8 cellular contexts compared by ENCODE assay signal in the genomic region with DNA sequence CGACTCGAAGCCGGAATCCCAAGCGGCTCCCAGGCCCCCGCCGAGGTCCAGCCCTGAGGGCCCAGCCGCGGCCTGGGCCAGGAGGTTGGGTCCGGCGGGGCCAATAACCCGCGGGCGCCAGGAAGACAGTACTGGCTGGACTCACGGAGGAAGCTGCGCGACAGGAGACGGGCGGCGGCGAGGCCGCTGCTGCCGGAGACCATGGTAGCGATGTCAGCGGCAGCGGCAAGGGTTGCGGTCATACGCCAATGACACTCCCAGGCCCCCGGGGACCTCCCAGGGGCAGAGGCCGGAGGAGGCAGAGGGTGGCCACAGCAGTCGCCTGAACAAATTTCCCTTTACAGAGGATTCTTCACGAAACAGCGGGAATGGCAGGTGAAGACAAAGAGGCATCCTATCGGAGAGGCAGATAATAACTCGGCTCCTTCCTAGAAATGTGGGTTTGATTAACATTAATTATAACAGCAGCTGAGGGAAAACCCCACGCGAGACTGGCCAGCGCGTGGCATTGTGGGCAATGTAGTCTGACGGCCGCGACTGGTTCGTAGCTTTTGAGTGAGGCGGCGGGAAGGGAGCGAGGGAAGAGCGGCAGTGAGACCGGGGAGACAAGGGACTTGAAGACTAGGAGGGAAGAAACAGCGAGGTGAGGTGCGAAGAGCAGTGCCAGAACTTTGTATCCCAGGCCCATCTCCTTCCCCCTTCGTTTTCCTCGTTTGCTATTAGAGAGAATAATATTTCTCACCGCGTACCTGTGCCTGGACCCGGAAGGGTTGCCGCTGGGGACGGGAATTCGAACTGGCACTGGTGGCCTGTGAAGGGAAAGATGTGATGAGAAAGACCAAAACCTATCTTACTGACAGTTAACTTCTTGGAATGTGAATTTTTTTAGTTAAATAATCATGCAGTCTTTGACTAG. TPM values are rescaled to one million over a fixed set of nuclear protein-coding genes. Genes with fewer than 3 reads are reported as not detected.
A peak's percentile ranks its signal among the peaks of the same experiment; 100 is the strongest.
DNase-seq lines count a peak whose midpoint lies in the region; ATAC-seq and TF ChIP-seq lines count a peak whose summit lies in the region.

A gene (minus strand): TSS at position 253 of the 916 bp plus-strand sequence. CDS start 11 bp downstream, at position 242.

- TF ChIP-seq CTCF in BE2C (IDR thresholded peaks at IDR 0.05; ENCODE audit: low read depth, low read length) (no peak), colonic mucosa (IDR thresholded peaks at IDR 0.05) (no peak)

- H3K4me1 ChIP-seq in BE2C (no peaks in the 10 kb centered on the region), colonic mucosa (peaks cover 5% of the 10 kb centered on the region)

- H3K4me3 ChIP-seq in BE2C (ENCODE audit: low read depth, low read length): peak within 1 kb of the TSS; percentile 83
- peak within 1 kb of the TSS; percentile 77 for H3K4me3 ChIP-seq in colonic mucosa

- H3K36me3 ChIP-seq in BE2C (no peaks in the 10 kb centered on the region), colonic mucosa (no peaks in the 10 kb centered on the region)

- ATAC-seq in HG03460 (IDR thresholded peaks at IDR 0.05; ENCODE audit: unreplicated experiment): peak; percentile 93

- H3K27me3 ChIP-seq in BE2C (no peaks in the 10 kb centered on the region), colonic mucosa (no peaks in the 10 kb centered on the region), layer of hippocampus (ENCODE audit: control insufficient read depth, insufficient read depth, low read length) (no peaks in the 10 kb centered on the region)

- H3K9ac ChIP-seq in colonic mucosa (ENCODE audit: low read depth in 2 of 2, low read length in 2 of 2): peak within 1 kb of the TSS; percentile 92 to 97

- intact Hi-C loops in colonic mucosa (cut with DNase I): no loop called here

- DNase-seq in BE2C: peak; percentile 81
- DNase-seq in GM19240 (ENCODE audit: insufficient read length, low spot score): peak; percentile 79
- peak; percentile 84 to 91 for DNase-seq in NCI-H526 (lab: John Stamatoyannopoulos, UW)
- DNase-seq in activated CD4-positive, alpha-beta T cell treated with anti-CD3 and anti-CD28 coated beads for 48 hours: peak; percentile 88
- DNase-seq in colonic mucosa: peak; percentile 90
- DNase-seq in stimulated activated CD4-positive, alpha-beta T cell treated with anti-CD3 and anti-CD28 coated beads, Interleukin-1b, Interleukin-23, amount 100 ng/mL, for 48 hours: peak; percentile 86

- H3K27ac ChIP-seq in colonic mucosa (peak within 1 kb of the TSS; percentile 81), layer of hippocampus (ENCODE audit: low read depth, low read length) (peak within 1 kb of the TSS; percentile 98)

- no peaks in the 10 kb centered on the region for H3K9me3 ChIP-seq in BE2C
- H3K9me3 ChIP-seq in colonic mucosa: no peaks in the 10 kb centered on the region

RNA-seq across cellular contexts. Expression of the gene that starts here (rescaled TPM):
- 60.9 TPM for polyA plus RNA-seq in BE2C (2012; ENCODE audit: insufficient read depth, insufficient read length, low read depth)
- 100 to 1,000 TPM; 249 to 253 TPM for total RNA-seq in colonic mucosa

Comparison
In these comparisons a context has a peak if more than half of its experiments do, and no peak if none do; other contexts are left out.
1. Peak in every context shown above with its lines: DNase-seq, ATAC-seq, H3K4me3 ChIP-seq and H3K27ac ChIP-seq.